ENCODE assay signal across 12 cellular contexts in genomic region chr14:93903342-93904184, GRCh38. TPM values are rescaled to one million over a fixed set of nuclear protein-coding genes. Genes with fewer than 3 reads are reported as not detected.
DNase-seq lines count a peak whose midpoint lies in the region; ATAC-seq and TF ChIP-seq lines count a peak whose summit lies in the region.
"Had no signal": no experiment of that assay in that cellular context is flagged by ENCODE, and none has a peak within 500 bp of the region (broad histone marks: within the 10 kb centered on the region; RNA-seq: fewer than 3 reads in every experiment).

No MANE protein-coding gene starts in this region.

- no peaks in the 10 kb centered on the region for H3K36me3 ChIP-seq in cardiac muscle cell
- H3K36me3 ChIP-seq: sigmoid colon had no signal

- H3K27ac ChIP-seq in cardiac muscle cell: no peak overlapping the region
- H3K27ac ChIP-seq: sigmoid colon had no signal

- TF ChIP-seq CTCF in cardiac muscle cell (IDR thresholded peaks at IDR 0.05; ENCODE audit: low read depth, low read length) (peak; percentile 45), fibroblast of villous mesenchyme (IDR thresholded peaks at IDR 0.05; ENCODE audit: insufficient read depth, low read depth, low read length) (peak; percentile 15)

- DNase-seq in cardiac muscle cell (ENCODE audit: low read depth in 1 of 2, low spot score in 1 of 2) (peak in 1 of 2 donors; percentile 63), Right ventricle myocardium inferior (ENCODE audit: missing footprints) (no peak), OCI-M1 (lab: John Stamatoyannopoulos, UW) (peak; percentile 0), fibroblast of villous mesenchyme (ENCODE audit: low read depth) (no peak), cerebellar nuclear complex (lab: John Stamatoyannopoulos, UW) (no peak), posterior vena cava (ENCODE audit: low spot score) (no peak), SIG-M5 (lab: John Stamatoyannopoulos, UW) (no peak)
- DNase-seq: sigmoid colon had no signal

- H3K27me3 ChIP-seq in cardiac muscle cell: no peaks in the 10 kb centered on the region

- H3K4me3 ChIP-seq in cardiac muscle cell: no peak overlapping the region
- no peak overlapping the region for H3K4me3 ChIP-seq in fibroblast of villous mesenchyme (ENCODE audit: low read depth, low read length)
- H3K4me3 ChIP-seq: sigmoid colon had no signal

- intact Hi-C loops in Right ventricle myocardium inferior (cut with DNase I) (no loop called here), posterior vena cava (cut with DNase I) (loop anchor here (5.0 kb wide), 2 partner anchors 116 to 246 kb away; partner anchors contain the start of gene PRIMA1 (in 1 of the 2))

- H3K9me3 ChIP-seq in cardiac muscle cell (ENCODE audit: low read depth): no peaks in the 10 kb centered on the region
- H3K9me3 ChIP-seq: sigmoid colon had no signal

- no peak for ATAC-seq in Right ventricle myocardium inferior
- no peak for ATAC-seq in GM21528 (IDR thresholded peaks at IDR 0.05; ENCODE audit: low FRiP score, unreplicated experiment)

- no peaks in the 10 kb centered on the region for H3K4me1 ChIP-seq in cardiac muscle cell (ENCODE audit: low read depth)

RNA-seq across cellular contexts. Expression of gene FAM181A, which starts 23.6 kb away (rescaled TPM):
- total RNA-seq in cardiac muscle cell (not detected in 2 replicates), Right ventricle myocardium inferior (not detected), fibroblast of villous mesenchyme (not detected in 2 replicates), posterior vena cava (not detected)
- 0.16 TPM in 1 of 2 replicates, not detected in the other for polyA plus RNA-seq in cardiac muscle cell
- total RNA-seq: CD4-positive, alpha-beta memory T cell; sigmoid colon; subcutaneous adipose tissue had no signal
- polyA plus RNA-seq: adipose tissue; CD4-positive, alpha-beta memory T cell; sigmoid colon had no signal
